In the genomic region with DNA sequence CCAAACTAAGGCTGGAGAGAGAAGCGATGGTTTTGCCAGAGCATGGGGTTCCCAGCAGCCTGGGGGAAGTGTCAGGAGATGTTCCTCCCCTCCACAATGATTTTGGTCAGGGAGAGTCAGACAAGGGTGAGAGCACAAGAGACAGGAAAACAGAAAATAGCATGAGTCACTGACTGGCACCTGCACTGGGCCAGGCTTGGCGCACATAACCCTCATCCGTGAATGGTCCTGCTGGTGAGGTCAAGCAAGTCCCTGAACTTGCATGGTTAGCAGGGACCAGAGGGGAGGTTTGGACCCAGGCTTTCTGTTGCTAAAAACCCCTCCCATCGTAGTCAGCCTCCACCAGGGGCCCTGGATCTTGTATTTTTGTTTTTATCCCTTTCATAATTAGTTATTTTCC, we compare ENCODE assay signal across 38 cellular contexts.
"Had no signal": no experiment of that assay in that cellular context is flagged by ENCODE, and none has a peak within 500 bp of the region (broad histone marks: within the 10 kb centered on the region; RNA-seq: fewer than 3 reads in every experiment).

No MANE protein-coding gene starts in this region.

- H3K27ac Mint-ChIP-seq: activated naive CD4-positive, alpha-beta T cell treated with anti-CD3 and anti-CD28 coated beads for 36 hours; activated naive CD4-positive, alpha-beta T cell treated with anti-CD3 and anti-CD28 coated beads, Interleukin-2, amount 10 ng/mL, durations not matched to agents 7 days and 5 days; activated naive CD4-positive, alpha-beta T cell treated with anti-CD3 and anti-CD28 coated beads, Interleukin-2, amount 50 U/mL, for 24 hours; activated naive CD4-positive, alpha-beta T cell treated with anti-CD3 and anti-CD28 coated beads, Interleukin-2, amount 50 U/mL, for 72 hours; activated naive CD8-positive, alpha-beta T cell; activated naive CD8-positive, alpha-beta T cell treated with anti-CD3 and anti-CD28 coated beads for 36 hours; activated naive CD8-positive, alpha-beta T cell treated with anti-CD3 and anti-CD28 coated beads, Interleukin-2, amount 10 ng/mL, durations not matched to agents 7 days and 5 days; activated naive CD8-positive, alpha-beta T cell treated with anti-CD3 and anti-CD28 coated beads, Interleukin-2, amount 50 U/mL, for 24 hours; activated T-cell treated with anti-CD3 and anti-CD28 coated beads, Interleukin-2, amount 50 U/mL, for 24 hours; activated T-cell treated with anti-CD3 and anti-CD28 coated beads, Interleukin-2, amount 50 U/mL, for 72 hours; activated T-helper 1 cell treated with anti-CD3 and anti-CD28 coated beads, Interleukin-12 subunit alpha, Interleukin-12 subunit beta, Interleukin-2, Interleukin-4 antibody, amounts not matched to agents 30 ng/mL and 10 ng/mL and 1 ng/mL, durations not matched to agents 14 hours and 24 hours and 36 hours; activated T-helper 17 cell treated with anti-CD3 and anti-CD28 coated beads, Interleukin-2, amount 50 U/mL, for 72 hours; activated T-helper 2 cell treated with anti-CD3 and anti-CD28 coated beads, Interferon-gamma antibody, Interleukin-2, Interleukin-4, amounts not matched to agents 10 μg/mL and 5 μg/mL and 100 μg/mL, durations not matched to agents 14 hours and 24 hours and 36 hours had no signal

- H3K9me3 Mint-ChIP-seq: activated naive CD4-positive, alpha-beta T cell treated with anti-CD3 and anti-CD28 coated beads for 36 hours; activated naive CD4-positive, alpha-beta T cell treated with anti-CD3 and anti-CD28 coated beads, Interleukin-2, amount 10 ng/mL, durations not matched to agents 7 days and 5 days; activated naive CD4-positive, alpha-beta T cell treated with anti-CD3 and anti-CD28 coated beads, Interleukin-2, amount 50 U/mL, for 24 hours; activated naive CD4-positive, alpha-beta T cell treated with anti-CD3 and anti-CD28 coated beads, Interleukin-2, amount 50 U/mL, for 72 hours; activated naive CD8-positive, alpha-beta T cell treated with anti-CD3 and anti-CD28 coated beads for 36 hours; activated naive CD8-positive, alpha-beta T cell treated with anti-CD3 and anti-CD28 coated beads, Interleukin-2, amount 10 ng/mL, durations not matched to agents 7 days and 5 days; activated naive CD8-positive, alpha-beta T cell treated with anti-CD3 and anti-CD28 coated beads, Interleukin-2, amount 50 U/mL, for 24 hours; activated T-cell treated with anti-CD3 and anti-CD28 coated beads, Interleukin-2, amount 50 U/mL, for 24 hours; activated T-cell treated with anti-CD3 and anti-CD28 coated beads, Interleukin-2, amount 50 U/mL, for 72 hours; activated T-helper 1 cell treated with anti-CD3 and anti-CD28 coated beads, Interleukin-12 subunit alpha, Interleukin-12 subunit beta, Interleukin-2, Interleukin-4 antibody, amounts not matched to agents 30 ng/mL and 10 ng/mL and 1 ng/mL, durations not matched to agents 14 hours and 24 hours and 36 hours; activated T-helper 17 cell treated with anti-CD3 and anti-CD28 coated beads, Interleukin-2, amount 50 U/mL, for 72 hours; activated T-helper 2 cell treated with anti-CD3 and anti-CD28 coated beads, Interferon-gamma antibody, Interleukin-2, Interleukin-4, amounts not matched to agents 10 μg/mL and 5 μg/mL and 100 μg/mL, durations not matched to agents 14 hours and 24 hours and 36 hours had no signal

- ATAC-seq: activated naive CD4-positive, alpha-beta T cell treated with anti-CD3 and anti-CD28 coated beads, Interleukin-2, amount 50 U/mL, for 72 hours; activated naive CD8-positive, alpha-beta T cell treated with anti-CD3 and anti-CD28 coated beads, Interleukin-2, amount 50 U/mL, for 24 hours; activated T-cell treated with anti-CD3 and anti-CD28 coated beads, Interleukin-2, amount 50 U/mL, for 4 hours; activated T-cell treated with anti-CD3 and anti-CD28 coated beads, Interleukin-2, amount 50 U/mL, for 72 hours; activated T-helper 17 cell treated with anti-CD3 and anti-CD28 coated beads, Interleukin-2, amount 50 U/mL, for 72 hours; body of pancreas had no signal

- H3K27ac ChIP-seq: adrenal gland, ascending aorta, body of pancreas, brain microvascular endothelial cell, breast epithelium, cardiac muscle cell had no signal

- H3K4me1 Mint-ChIP-seq: activated naive CD4-positive, alpha-beta T cell treated with anti-CD3 and anti-CD28 coated beads, Interleukin-2, amount 10 ng/mL, durations not matched to agents 7 days and 5 days; activated naive CD4-positive, alpha-beta T cell treated with anti-CD3 and anti-CD28 coated beads, Interleukin-2, amount 50 U/mL, for 24 hours; activated naive CD8-positive, alpha-beta T cell treated with anti-CD3 and anti-CD28 coated beads for 36 hours; activated naive CD8-positive, alpha-beta T cell treated with anti-CD3 and anti-CD28 coated beads, Interleukin-2, amount 10 ng/mL, durations not matched to agents 7 days and 5 days; activated naive CD8-positive, alpha-beta T cell treated with anti-CD3 and anti-CD28 coated beads, Interleukin-2, amount 50 U/mL, for 24 hours; activated T-helper 17 cell treated with anti-CD3 and anti-CD28 coated beads, Interleukin-2, amount 50 U/mL, for 72 hours; central memory CD8-positive, alpha-beta T cell had no signal

- H3K27me3 Mint-ChIP-seq: activated naive CD4-positive, alpha-beta T cell treated with anti-CD3 and anti-CD28 coated beads, Interleukin-2, amount 10 ng/mL, durations not matched to agents 7 days and 5 days; activated naive CD8-positive, alpha-beta T cell; activated naive CD8-positive, alpha-beta T cell treated with anti-CD3 and anti-CD28 coated beads, Interleukin-2, amount 50 U/mL, for 24 hours had no signal

- H3K9me3 ChIP-seq: adrenal gland, ascending aorta, body of pancreas had no signal

- DNase-seq: activated effector memory CD4-positive, alpha-beta T cell treated with anti-CD3 and anti-CD28 coated beads, Interleukin-2, amount 50 U/mL, for 16 hours; activated effector memory CD4-positive, alpha-beta T cell treated with Interleukin-2 at 50 U/mL for 16 hours; activated gamma-delta T cell; activated gamma-delta T cell treated with Interleukin-2 at 50 U/mL for 16 hours; activated naive CD4-positive, alpha-beta T cell; activated naive CD4-positive, alpha-beta T cell treated with anti-CD3 and anti-CD28 coated beads for 36 hours; activated naive CD4-positive, alpha-beta T cell treated with anti-CD3 and anti-CD28 coated beads, Interleukin-2, amount 10 ng/mL, durations not matched to agents 7 days and 5 days; activated naive CD4-positive, alpha-beta T cell treated with anti-CD3 and anti-CD28 coated beads, Interleukin-2, amount 50 U/mL, for 16 hours; activated naive CD4-positive, alpha-beta T cell treated with Interleukin-2 at 50 U/mL for 16 hours; activated naive CD8-positive, alpha-beta T cell treated with anti-CD3 and anti-CD28 coated beads for 36 hours; activated naive CD8-positive, alpha-beta T cell treated with anti-CD3 and anti-CD28 coated beads, Interleukin-2, amount 10 ng/mL, durations not matched to agents 7 days and 5 days; activated naive CD8-positive, alpha-beta T cell treated with anti-CD3 and anti-CD28 coated beads, Interleukin-2, amount 50 U/mL, for 24 hours; activated T-cell treated with anti-CD3 and anti-CD28 coated beads, Interleukin-2, amount 50 U/mL, for 1 hour; activated T-cell treated with anti-CD3 and anti-CD28 coated beads, Interleukin-2, amount 50 U/mL, for 24 hours; activated T-cell treated with anti-CD3 and anti-CD28 coated beads, Interleukin-2, amount 50 U/mL, for 4 hours; activated T-cell treated with anti-CD3 and anti-CD28 coated beads, Interleukin-2, amount 50 U/mL, for 48 hours; activated T-cell treated with anti-CD3 and anti-CD28 coated beads, Interleukin-2, amount 50 U/mL, for 72 hours; adrenal gland; amniotic stem cell; amygdala; anterior cingulate cortex; aorta; body of pancreas; brain microvascular endothelial cell; caudate nucleus; central memory CD4-positive, alpha-beta T cell; cerebellar nuclear complex had no signal

- H3K4me1 ChIP-seq: adrenal gland, ascending aorta, body of pancreas, breast epithelium had no signal

- H3K4me3 ChIP-seq: adrenal gland, ascending aorta, body of pancreas, breast epithelium, cardiac muscle cell had no signal

- H3K36me3 ChIP-seq: adrenal gland, ascending aorta, brain microvascular endothelial cell, breast epithelium, cardiac muscle cell had no signal

- H3K36me3 Mint-ChIP-seq: activated naive CD4-positive, alpha-beta T cell treated with anti-CD3 and anti-CD28 coated beads, Interleukin-2, amount 10 ng/mL, durations not matched to agents 7 days and 5 days; activated naive CD4-positive, alpha-beta T cell treated with anti-CD3 and anti-CD28 coated beads, Interleukin-2, amount 50 U/mL, for 24 hours; activated naive CD4-positive, alpha-beta T cell treated with anti-CD3 and anti-CD28 coated beads, Interleukin-2, amount 50 U/mL, for 72 hours; activated naive CD8-positive, alpha-beta T cell; activated naive CD8-positive, alpha-beta T cell treated with anti-CD3 and anti-CD28 coated beads for 36 hours; activated naive CD8-positive, alpha-beta T cell treated with anti-CD3 and anti-CD28 coated beads, Interleukin-2, amount 10 ng/mL, durations not matched to agents 7 days and 5 days had no signal

- H3K27me3 ChIP-seq: adrenal gland, ascending aorta, body of pancreas, brain microvascular endothelial cell, cardiac muscle cell had no signal

- H3K4me3 Mint-ChIP-seq: activated naive CD4-positive, alpha-beta T cell treated with anti-CD3 and anti-CD28 coated beads for 36 hours; activated naive CD4-positive, alpha-beta T cell treated with anti-CD3 and anti-CD28 coated beads, Interleukin-2, amount 10 ng/mL, durations not matched to agents 7 days and 5 days; activated naive CD4-positive, alpha-beta T cell treated with anti-CD3 and anti-CD28 coated beads, Interleukin-2, amount 50 U/mL, for 24 hours; activated naive CD8-positive, alpha-beta T cell; activated naive CD8-positive, alpha-beta T cell treated with anti-CD3 and anti-CD28 coated beads for 36 hours; activated naive CD8-positive, alpha-beta T cell treated with anti-CD3 and anti-CD28 coated beads, Interleukin-2, amount 10 ng/mL, durations not matched to agents 7 days and 5 days; activated naive CD8-positive, alpha-beta T cell treated with anti-CD3 and anti-CD28 coated beads, Interleukin-2, amount 50 U/mL, for 24 hours; activated T-cell treated with anti-CD3 and anti-CD28 coated beads, Interleukin-2, amount 50 U/mL, for 24 hours; activated T-cell treated with anti-CD3 and anti-CD28 coated beads, Interleukin-2, amount 50 U/mL, for 4 hours; activated T-cell treated with anti-CD3 and anti-CD28 coated beads, Interleukin-2, amount 50 U/mL, for 72 hours; activated T-helper 1 cell treated with anti-CD3 and anti-CD28 coated beads, Interleukin-12 subunit alpha, Interleukin-12 subunit beta, Interleukin-2, Interleukin-4 antibody, amounts not matched to agents 30 ng/mL and 10 ng/mL and 1 ng/mL, durations not matched to agents 14 hours and 24 hours and 36 hours; activated T-helper 17 cell treated with anti-CD3 and anti-CD28 coated beads, Interleukin-2, amount 50 U/mL, for 72 hours; brain; central memory CD8-positive, alpha-beta T cell had no signal
